9 cellular contexts compared by ENCODE assay signal in genomic region chr9:133199648-133200321, GRCh38. TPM values are rescaled to one million over a fixed set of nuclear protein-coding genes. Genes with fewer than 3 reads are reported as not detected.
DNase-seq lines count a peak whose midpoint lies in the region; ATAC-seq, FAIRE-seq and TF ChIP-seq lines count a peak whose summit lies in the region.
"Had no signal": no experiment of that assay in that cellular context is flagged by ENCODE, and none has a peak within 500 bp of the region (broad histone marks: within the 10 kb centered on the region; RNA-seq: fewer than 3 reads in every experiment).

No MANE protein-coding gene starts in this region.

- peaks cover 8% of the 10 kb centered on the region for H3K4me1 Mint-ChIP-seq in stimulated activated effector memory CD8-positive, alpha-beta T cell treated with anti-CD3 and anti-CD28 coated beads, Interleukin-12 subunit alpha, Interleukin-12 subunit beta, amount 100 ng/mL, for 72 hours

- H3K27ac Mint-ChIP-seq in stimulated activated effector memory CD8-positive, alpha-beta T cell treated with anti-CD3 and anti-CD28 coated beads, Interleukin-12 subunit alpha, Interleukin-12 subunit beta, amount 100 ng/mL, for 72 hours: peak overlapping the region; percentile 61

- peak overlapping the region in 1 of 3 experiments; percentile 16; a peak in 1 of 6 replicates for H3K4me3 ChIP-seq in HepG2 (replicated peaks in 1 of 3; ENCODE audit: insufficient read depth in 1 of 3, low read depth in 2 of 3, low read length in 3 of 3)

- no peaks in the 10 kb centered on the region for H3K9me3 Mint-ChIP-seq in stimulated activated effector memory CD8-positive, alpha-beta T cell treated with anti-CD3 and anti-CD28 coated beads, Interleukin-12 subunit alpha, Interleukin-12 subunit beta, amount 100 ng/mL, for 72 hours

- in situ Hi-C loops in HepG2 (cut with HindIII; ENCODE audit: extremely low pct_ligation_motif_present, low pct_unique_long_range_greater_than_20kb): no loop called here

- H3K79me2 ChIP-seq in HepG2 (ENCODE audit: insufficient read depth, low read length): no peaks in the 10 kb centered on the region

- H3K27me3 ChIP-seq in HepG2 (ENCODE audit: control insufficient read depth in 1 of 2, insufficient read depth in 2 of 2, low read length in 2 of 2): peaks cover 2 to 36% of the 10 kb centered on the region in 2 experiments; a peak in 3 of 5 replicates

- H3K36me3 Mint-ChIP-seq in stimulated activated effector memory CD8-positive, alpha-beta T cell treated with anti-CD3 and anti-CD28 coated beads, Interleukin-12 subunit alpha, Interleukin-12 subunit beta, amount 100 ng/mL, for 72 hours: no peaks in the 10 kb centered on the region

- no peak for TF ChIP-seq POLR2A in HepG2 (IDR thresholded peaks at IDR 0.05; ENCODE audit: insufficient read depth in 1 of 2, low read depth in 2 of 2, low read length in 2 of 2)

- H3K27ac ChIP-seq in HepG2 (ENCODE audit: extremely low read length, insufficient read depth, low read length): no peak overlapping the region

- no peak overlapping the region for H3K9ac ChIP-seq in HepG2 (ENCODE audit: insufficient read depth, low read depth, low read length)

- TF ChIP-seq EP300 in HepG2 (IDR thresholded peaks at IDR 0.05; ENCODE audit: low read depth in 2 of 2, low read length in 2 of 2) (no peak), HepG2 (CRISPR knock-in tag; IDR thresholded peaks at IDR 0.05; ENCODE audit: borderline replicate concordance) (no peak)

- H4K20me1 ChIP-seq in HepG2 (ENCODE audit: insufficient read depth, low read length): no peaks in the 10 kb centered on the region

- peak; percentile 44; the same call in 2 of the 3 replicates for ATAC-seq in HepG2
- peak; percentile 72 for ATAC-seq in stimulated activated effector memory CD8-positive, alpha-beta T cell treated with anti-CD3 and anti-CD28 coated beads, Interleukin-12 subunit alpha, Interleukin-12 subunit beta, amount 100 ng/mL, for 72 hours

- peak; percentile 30 for TF ChIP-seq CTCF in HepG2 (CRISPR knock-in tag; IDR thresholded peaks at IDR 0.05)
- TF ChIP-seq CTCF in D721Med (IDR thresholded peaks at IDR 0.05; ENCODE audit: insufficient read depth, missing control alignments): no peak

- POLR2A ChIA-PET in HepG2 (lab: Yijun Ruan, JAX): no interaction called here

- H2AFZ ChIP-seq in HepG2 (ENCODE audit: low read length): no peak overlapping the region

- H3K4me2 ChIP-seq in HepG2 (ENCODE audit: low read depth, low read length): no peak overlapping the region

- no peaks in the 10 kb centered on the region for H3K36me3 ChIP-seq in HepG2 (replicated peaks in 1 of 2; ENCODE audit: control insufficient read depth in 1 of 2, insufficient read depth in 2 of 2, low read length in 2 of 2)

- H3K4me3 Mint-ChIP-seq in stimulated activated effector memory CD8-positive, alpha-beta T cell treated with anti-CD3 and anti-CD28 coated beads, Interleukin-12 subunit alpha, Interleukin-12 subunit beta, amount 100 ng/mL, for 72 hours: peak overlapping the region; percentile 52

- no peaks in the 10 kb centered on the region for H3K9me3 ChIP-seq in HepG2 (ENCODE audit: low read length)

- no peak for FAIRE-seq in HepG2 (lab: Jason Lieb, UNC)
- no peak for FAIRE-seq in frontal cortex (lab: Jason Lieb, UNC)
- no peak for FAIRE-seq in D721Med (lab: Jason Lieb, UNC)

- DNase-seq in NCI-H1092 treated with DMSO at 0.1 percent for 48 hours (lab: John Stamatoyannopoulos, UW): peak; percentile 20
- DNase-seq in activated naive CD4-positive, alpha-beta T cell treated with Interleukin-2 at 50 U/mL for 16 hours: peak; percentile 11
- DNase-seq in HepG2 (ENCODE audit: low spot score): no peak
- DNase-seq in stimulated activated effector memory CD8-positive, alpha-beta T cell treated with anti-CD3 and anti-CD28 coated beads, Interleukin-12 subunit alpha, Interleukin-12 subunit beta, amount 100 ng/mL, for 72 hours (ENCODE audit: low spot score in 2 of 2): no peak
- DNase-seq in middle frontal gyrus (ENCODE audit: extremely low spot score, low spot score): no peak
- DNase-seq in frontal cortex (ENCODE audit: low spot score in 2 of 2): no peak
- no peak for DNase-seq in D721Med (ENCODE audit: insufficient read length, low spot score)
- DNase-seq in NCI-H2081 (lab: John Stamatoyannopoulos, UW): no peak

- no peaks in the 10 kb centered on the region for H3K4me1 ChIP-seq in HepG2 (ENCODE audit: insufficient read depth, low read length)

- no peak for TF ChIP-seq RAD21 in HepG2 (CRISPR knock-in tag; IDR thresholded peaks at IDR 0.05)

- CTCF ChIA-PET in HepG2 (lab: Yijun Ruan, JAX; ENCODE audit: low intra/inter-chr PET ratio, low total read pairs): no interaction called here

- WGBS in HepG2 (ENCODE audit: low lambda C conversion rate): 66% methylated on average over 32 of the region's 44 CpGs

- intact Hi-C loops in HepG2 (cut with micrococcal nuclease; ENCODE audit: unreplicated experiment): no loop called here

- BruUV-seq in HepG2 (replicated peaks; lab: Mats Ljungman, UMichigan): no TSS peak

TF ChIP-seq in HepG2, 621 proteins besides CTCF, POLR2A, EP300 and RAD21 (continues in another document):
- TF ChIP-seq ZMYM4 (CRISPR knock-in tag; IDR thresholded peaks at IDR 0.05) (peak; percentile 66), MNT (IDR thresholded peaks at IDR 0.05) (peak; percentile 31; the same call in 1 of the 2 replicates)

RNA-seq across cellular contexts. Expression of gene OBP2B, which starts 9.3 kb away (rescaled TPM):
- total RNA-seq in HepG2 (2016; rRNA removed; fragmentation: Illumina TruSeq; extraction: Trizol) (not detected in 2 replicates), frontal cortex (not detected)
- total RNA-seq in HepG2 (2016; cell fraction: cytosol; rRNA removed; fragmentation: Illumina TruSeq; extraction: Trizol; ENCODE audit: low read depth): not detected in 2 replicates
- total RNA-seq in HepG2 (2016; cell fraction: insoluble cytoplasmic fraction; rRNA removed; fragmentation: Illumina TruSeq; extraction: Trizol): not detected in 2 replicates
- total RNA-seq in HepG2 (2016; cell fraction: membrane; rRNA removed; fragmentation: Illumina TruSeq; extraction: Trizol): not detected in 2 replicates
- not detected in 2 replicates for total RNA-seq in HepG2 (2016; cell fraction: nucleus; rRNA removed; fragmentation: Illumina TruSeq; extraction: Trizol)
- polyA plus RNA-seq in HepG2 (2011; rRNA removed): not detected in 2 replicates
- polyA plus RNA-seq in HepG2 (2011; cell fraction: cytosol; rRNA removed): not detected in 2 replicates
- not detected in 2 replicates for polyA plus RNA-seq in HepG2 (2011; cell fraction: nucleus; rRNA removed)
- not detected in 2 replicates for polyA plus RNA-seq in HepG2 (2012)
- not detected in 2 replicates for polyA plus RNA-seq in HepG2 (2016; cell fraction: cytosol; fragmentation: Illumina TruSeq; extraction: Trizol; ENCODE audit: low read depth)
- not detected in 2 replicates for polyA plus RNA-seq in HepG2 (2016; cell fraction: insoluble cytoplasmic fraction; fragmentation: Illumina TruSeq; extraction: Trizol; ENCODE audit: low read depth)
- polyA plus RNA-seq in HepG2 (2016; cell fraction: membrane; fragmentation: Illumina TruSeq; extraction: Trizol; ENCODE audit: low read depth): not detected in 2 replicates
- polyA plus RNA-seq in HepG2 (2016; cell fraction: nucleus; fragmentation: Illumina TruSeq; extraction: Trizol; ENCODE audit: insufficient read depth, low read depth): not detected in 2 replicates
- not detected in 2 replicates for polyA minus RNA-seq in HepG2 (2011; rRNA and poly(A)+ RNA removed; ENCODE audit: low replicate concordance)
- not detected in 2 replicates for polyA minus RNA-seq in HepG2 (2011; cell fraction: cytosol; rRNA and poly(A)+ RNA removed)
- not detected in 2 replicates for polyA minus RNA-seq in HepG2 (2011; cell fraction: nucleus; rRNA and poly(A)+ RNA removed)
- total RNA-seq: SK-MEL-5 had no signal

RNA-seq across cellular contexts. Expression of gene GBGT1, which starts 36.1 kb away (rescaled TPM):
- total RNA-seq in HepG2 (2016; rRNA removed; fragmentation: Illumina TruSeq; extraction: Trizol) (not detected in 2 replicates), frontal cortex (2.0 TPM)
- 0.10 TPM in 1 of 2 replicates, not detected in the other for total RNA-seq in HepG2 (2016; cell fraction: cytosol; rRNA removed; fragmentation: Illumina TruSeq; extraction: Trizol; ENCODE audit: low read depth)
- not detected in 2 replicates for total RNA-seq in HepG2 (2016; cell fraction: insoluble cytoplasmic fraction; rRNA removed; fragmentation: Illumina TruSeq; extraction: Trizol)
- total RNA-seq in HepG2 (2016; cell fraction: membrane; rRNA removed; fragmentation: Illumina TruSeq; extraction: Trizol): not detected in 2 replicates
- total RNA-seq in HepG2 (2016; cell fraction: nucleus; rRNA removed; fragmentation: Illumina TruSeq; extraction: Trizol): not detected in 2 replicates
- not detected in 2 replicates for polyA plus RNA-seq in HepG2 (2011; rRNA removed)
- polyA plus RNA-seq in HepG2 (2011; cell fraction: cytosol; rRNA removed): not detected in 2 replicates
- polyA plus RNA-seq in HepG2 (2011; cell fraction: nucleus; rRNA removed): not detected in 2 replicates
- polyA plus RNA-seq in HepG2 (2012): not detected in 2 replicates
- polyA plus RNA-seq in HepG2 (2016; cell fraction: cytosol; fragmentation: Illumina TruSeq; extraction: Trizol; ENCODE audit: low read depth): not detected in 2 replicates
- polyA plus RNA-seq in HepG2 (2016; cell fraction: insoluble cytoplasmic fraction; fragmentation: Illumina TruSeq; extraction: Trizol; ENCODE audit: low read depth): not detected in 2 replicates
- not detected in 2 replicates for polyA plus RNA-seq in HepG2 (2016; cell fraction: membrane; fragmentation: Illumina TruSeq; extraction: Trizol; ENCODE audit: low read depth)
- polyA plus RNA-seq in HepG2 (2016; cell fraction: nucleus; fragmentation: Illumina TruSeq; extraction: Trizol; ENCODE audit: insufficient read depth, low read depth): not detected in 2 replicates
- polyA minus RNA-seq in HepG2 (2011; rRNA and poly(A)+ RNA removed; ENCODE audit: low replicate concordance): not detected in 2 replicates
- polyA minus RNA-seq in HepG2 (2011; cell fraction: cytosol; rRNA and poly(A)+ RNA removed): not detected in 2 replicates
- not detected in 2 replicates for polyA minus RNA-seq in HepG2 (2011; cell fraction: nucleus; rRNA and poly(A)+ RNA removed)
- total RNA-seq: SK-MEL-5 had no signal

Comparison
In these comparisons a context has a peak if more than half of its experiments do, and no peak if none do; other contexts are left out.
1. DNase-seq: peak in NCI-H1092 treated with DMSO at 0.1 percent for 48 hours (single experiment) and activated naive CD4-positive, alpha-beta T cell treated with Interleukin-2 at 50 U/mL for 16 hours (single experiment); none in HepG2 (single experiment), stimulated activated effector memory CD8-positive, alpha-beta T cell treated with anti-CD3 and anti-CD28 coated beads, Interleukin-12 subunit alpha, Interleukin-12 subunit beta, amount 100 ng/mL, for 72 hours (0 of 2), middle frontal gyrus (single experiment), frontal cortex (0 of 2), D721Med (single experiment) and NCI-H2081 (0 of 2).